In genomic region chr21:41677671-41678015, GRCh38 we compare ENCODE assay signal across 10 cellular contexts.
DNase-seq lines count a peak whose midpoint lies in the region; ATAC-seq and TF ChIP-seq lines count a peak whose summit lies in the region.
"Had no signal": no experiment of that assay in that cellular context is flagged by ENCODE, and none has a peak within 500 bp of the region (broad histone marks: within the 10 kb centered on the region; RNA-seq: fewer than 3 reads in every experiment).

No MANE protein-coding gene starts in this region.

- CTCF ChIA-PET in RWPE1 (lab: Yijun Ruan, JAX): interaction anchor here (0.6 to 4.8 kb wide), 6 partner anchors 8 to 101 kb away, joined by 3 to 30 read pairs (median 4); no protein-coding TSS in a partner anchor

- no peaks in the 10 kb centered on the region for H3K9me3 Mint-ChIP-seq in type B pancreatic cell
- H3K9me3 Mint-ChIP-seq in stimulated activated effector memory CD8-positive, alpha-beta T cell treated with anti-CD3 and anti-CD28 coated beads, Interleukin-12 subunit alpha, Interleukin-12 subunit beta, amount 100 ng/mL, for 72 hours: no peaks in the 10 kb centered on the region

- H3K36me3 Mint-ChIP-seq in type B pancreatic cell: no peaks in the 10 kb centered on the region
- H3K36me3 Mint-ChIP-seq in stimulated activated effector memory CD8-positive, alpha-beta T cell treated with anti-CD3 and anti-CD28 coated beads, Interleukin-12 subunit alpha, Interleukin-12 subunit beta, amount 100 ng/mL, for 72 hours: peaks cover 2% of the 10 kb centered on the region

- H3K4me1 Mint-ChIP-seq in type B pancreatic cell (ENCODE audit: unreplicated experiment): peaks cover 26% of the 10 kb centered on the region
- peaks cover 3% of the 10 kb centered on the region for H3K4me1 Mint-ChIP-seq in stimulated activated effector memory CD8-positive, alpha-beta T cell treated with anti-CD3 and anti-CD28 coated beads, Interleukin-12 subunit alpha, Interleukin-12 subunit beta, amount 100 ng/mL, for 72 hours

- H3K27ac ChIP-seq in RWPE1: peak overlapping the region; percentile 100

- POLR2A ChIA-PET in RWPE1 (lab: Yijun Ruan, JAX; ENCODE audit: low non-redundant PET): interaction anchor here (0.5 kb wide), 1 partner anchor 109 kb away, joined by 4 read pairs; no protein-coding TSS in a partner anchor

- no peaks in the 10 kb centered on the region for H3K27me3 Mint-ChIP-seq in type B pancreatic cell

- no peak for ATAC-seq in stimulated activated effector memory CD8-positive, alpha-beta T cell treated with anti-CD3 and anti-CD28 coated beads, Interleukin-12 subunit alpha, Interleukin-12 subunit beta, amount 100 ng/mL, for 72 hours
- no peak for ATAC-seq in HG02938 (IDR thresholded peaks at IDR 0.05; ENCODE audit: unreplicated experiment)

- DNase-seq in NCI-H2107 treated with DMSO at 0.1 percent for 48 hours (lab: John Stamatoyannopoulos, UW; ENCODE audit: unreplicated experiment) (peak; percentile 3), NCI-H2107 (lab: John Stamatoyannopoulos, UW) (no peak), RWPE1 (ENCODE audit: low spot score) (no peak), iris pigment epithelial cell (ENCODE audit: low read depth) (peak; percentile 17), type B pancreatic cell (ENCODE audit: extremely low spot score, unreplicated experiment) (no peak)
- no peak for DNase-seq in stimulated activated effector memory CD8-positive, alpha-beta T cell treated with anti-CD3 and anti-CD28 coated beads, Interleukin-12 subunit alpha, Interleukin-12 subunit beta, amount 100 ng/mL, for 72 hours (ENCODE audit: low spot score in 2 of 2)
- no peak for DNase-seq in activated CD4-positive, alpha-beta T cell treated with anti-CD3 and anti-CD28 coated beads for 1 hour
- DNase-seq: NCI-H1436; stimulated activated naive CD4-positive, alpha-beta T cell treated with Interleukin-2 at 50 U/mL for 16 hours had no signal

- TF ChIP-seq CTCF in RWPE1 (conservative IDR thresholded peaks at IDR 0.05; ENCODE audit: low read depth): no peak
- no peak for TF ChIP-seq CTCF in type B pancreatic cell (conservative IDR thresholded peaks at IDR 0.05)

- peak overlapping the region; percentile 71 for H3K4me3 Mint-ChIP-seq in type B pancreatic cell
- H3K4me3 Mint-ChIP-seq in stimulated activated effector memory CD8-positive, alpha-beta T cell treated with anti-CD3 and anti-CD28 coated beads, Interleukin-12 subunit alpha, Interleukin-12 subunit beta, amount 100 ng/mL, for 72 hours: no peak overlapping the region

- H3K27ac Mint-ChIP-seq in type B pancreatic cell: peak overlapping the region; percentile 99
- no peak overlapping the region for H3K27ac Mint-ChIP-seq in stimulated activated effector memory CD8-positive, alpha-beta T cell treated with anti-CD3 and anti-CD28 coated beads, Interleukin-12 subunit alpha, Interleukin-12 subunit beta, amount 100 ng/mL, for 72 hours

Comparison
In these comparisons a context has a peak if more than half of its experiments do, and no peak if none do; other contexts are left out.
1. DNase-seq: peak in NCI-H2107 treated with DMSO at 0.1 percent for 48 hours (single experiment) and iris pigment epithelial cell (single experiment); none in NCI-H2107 (single experiment), RWPE1 (single experiment), type B pancreatic cell (single experiment), stimulated activated effector memory CD8-positive, alpha-beta T cell treated with anti-CD3 and anti-CD28 coated beads, Interleukin-12 subunit alpha, Interleukin-12 subunit beta, amount 100 ng/mL, for 72 hours (0 of 2) and activated CD4-positive, alpha-beta T cell treated with anti-CD3 and anti-CD28 coated beads for 1 hour (single experiment).